1 cellular context compared by ENCODE assay signal in genomic region chr10:73815719-73816030, GRCh38.
TF ChIP-seq lines count a peak whose summit lies in the region.

No MANE protein-coding gene starts in this region.

TF ChIP-seq in K562, 482 proteins besides CTCF, POLR2A, EP300 and RAD21:
- TF ChIP-seq MNT (conservative IDR thresholded peaks at IDR 0.05) (no peak), THRB (CRISPR knock-in tag; conservative IDR thresholded peaks at IDR 0.05) (no peak), ZNF175 (CRISPR knock-in tag; IDR thresholded peaks at IDR 0.05; ENCODE audit: low read depth) (0 out of 2 replicates have a peak, but pooled peaks have one; percentile 54), ZNF780A (CRISPR knock-in tag; IDR thresholded peaks at IDR 0.05) (no peak), KDM1A (IDR thresholded peaks at IDR 0.05) (0 out of 4 replicates have a peak, but pooled peaks of 1 of the 2 experiments have one; percentile 15), NR2F6 (CRISPR knock-in tag; IDR thresholded peaks at IDR 0.05) (no peak), CHAMP1 (IDR thresholded peaks at IDR 0.05) (no peak), HMGXB4 (CRISPR knock-in tag; IDR thresholded peaks at IDR 0.05) (0 out of 2 replicates have a peak, but pooled peaks have one; percentile 24), ZNF592 (IDR thresholded peaks at IDR 0.05) (peak; percentile 68), ATF6 (CRISPR knock-in tag; IDR thresholded peaks at IDR 0.05) (no peak), NR3C1 (CRISPR knock-in tag; IDR thresholded peaks at IDR 0.05) (no peak)
